Comparison of ENCODE assay signal across 8 cellular contexts in genomic region chr3:5197470-5198312, GRCh38. TPM values are rescaled to one million over a fixed set of nuclear protein-coding genes. Genes with fewer than 3 reads are reported as not detected.
DNase-seq lines count a peak whose midpoint lies in the region; ATAC-seq and TF ChIP-seq lines count a peak whose summit lies in the region.

No MANE protein-coding gene starts in this region.

- H3K4me3 ChIP-seq in Peyer's patch (no peak overlapping the region), skin epidermis (no peak overlapping the region)

- no peaks in the 10 kb centered on the region for H3K27me3 ChIP-seq in Peyer's patch

- peak overlapping the region; percentile 39 to 100 (median 65) for H3K27ac ChIP-seq in Peyer's patch
- peak overlapping the region in 19 of 21 experiments; percentile 66 to 99 (median 81) for H3K27ac ChIP-seq in skin epidermis

- no peak for TF ChIP-seq POLR2A in Peyer's patch (IDR thresholded peaks at IDR 0.05)

- peaks cover 0 to 40% (median 23%) of the 10 kb centered on the region in 4 donors for H3K4me1 ChIP-seq in Peyer's patch

- no peak for TF ChIP-seq CTCF in Peyer's patch (IDR thresholded peaks at IDR 0.05)

- peak; percentile 67 for ATAC-seq in HG02943 (IDR thresholded peaks at IDR 0.05; ENCODE audit: low read depth, unreplicated experiment)

- DNase-seq in activated gamma-delta T cell treated with Interleukin-2 at 50 U/mL for 16 hours (peak; percentile 46), activated gamma-delta T cell (lab: John Stamatoyannopoulos, UW) (no peak), Peyer's patch (peak in 2 of 3 donors; percentile 46 to 66), dermis blood vessel endothelial cell (peak; percentile 44), NCI-H2081 treated with DMSO at 0.1 percent for 48 hours (lab: John Stamatoyannopoulos, UW) (no peak), foreskin melanocyte (no peak)

- peaks cover 0 to 38% (median 0%) of the 10 kb centered on the region in 3 donors for H3K36me3 ChIP-seq in Peyer's patch

- no peaks in the 10 kb centered on the region for H3K9me3 ChIP-seq in Peyer's patch

RNA-seq across cellular contexts. Expression of gene EDEM1, which starts 10.2 kb away (rescaled TPM):
- total RNA-seq in Peyer's patch (100 to 1,000 TPM in 1 of 4 donors, 10 to 100 TPM in 3; 50.1 to 118 (median 58.8) TPM), dermis blood vessel endothelial cell (18.0 and 22.9 TPM in 2 replicates)

Comparison
In these comparisons a context has a peak if more than half of its experiments do, and no peak if none do; other contexts are left out.
1. DNase-seq: peak in activated gamma-delta T cell treated with Interleukin-2 at 50 U/mL for 16 hours (single experiment), Peyer's patch (2 of 3) and dermis blood vessel endothelial cell (single experiment); none in activated gamma-delta T cell (single experiment), NCI-H2081 treated with DMSO at 0.1 percent for 48 hours (single experiment) and foreskin melanocyte (single experiment).